Comparison of ENCODE assay signal across 21 cellular contexts in the genomic region with DNA sequence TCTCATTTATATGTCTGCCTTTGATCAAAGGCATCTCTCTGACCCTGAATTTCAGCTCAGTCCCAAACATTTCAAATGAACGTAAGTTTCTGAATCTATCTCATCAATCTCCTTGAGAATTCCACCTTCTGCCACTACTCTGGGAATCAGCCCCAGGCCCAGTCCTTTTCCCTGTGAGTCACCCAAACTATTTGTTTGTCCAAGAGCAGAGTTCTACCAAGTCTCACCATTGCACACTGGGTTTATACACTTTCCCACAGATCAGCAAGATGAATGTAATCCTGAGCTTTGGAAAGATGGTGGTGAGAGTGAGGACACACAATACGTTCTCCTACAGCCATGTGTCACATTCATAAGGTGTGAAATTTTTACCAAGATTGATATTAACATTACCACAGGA.
A peak's percentile ranks its signal among the peaks of the same experiment; 100 is the strongest.
DNase-seq lines count a peak whose midpoint lies in the region; ATAC-seq, FAIRE-seq and TF ChIP-seq lines count a peak whose summit lies in the region.
"Had no signal": no experiment of that assay in that cellular context is flagged by ENCODE, and none has a peak within 500 bp of the region (broad histone marks: within the 10 kb centered on the region; RNA-seq: fewer than 3 reads in every experiment).

No MANE protein-coding gene starts in this region.

- BruUV-seq in OCI-LY7 (replicated peaks; lab: Mats Ljungman, UMichigan), result no TSS peak

- peak overlapping the region; percentile 54 for H3K27ac Mint-ChIP-seq in astrocyte (ENCODE audit: unreplicated experiment)
- H3K27ac Mint-ChIP-seq: CD4-positive, CD25-positive, alpha-beta regulatory T cell; CD8-positive, alpha-beta memory T cell; IgD-negative memory B cell had no signal

- H2BK120ac ChIP-seq in trophoblast cell (ENCODE audit: insufficient read depth, low read length, poor library complexity), result no peak overlapping the region

- no peaks in the 10 kb centered on the region for H3K9me2 ChIP-seq in OCI-LY7 (ENCODE audit: insufficient read depth, low read length)

- H2AFZ ChIP-seq in OCI-LY7 (ENCODE audit: low read length) (peak overlapping the region; percentile 37; the same call in 1 of the 2 replicates), astrocyte (ENCODE audit: low read depth, low read length) (no peak overlapping the region), trophoblast cell (ENCODE audit: insufficient read depth, low read length, poor library complexity) (no peak overlapping the region)
- H2AFZ ChIP-seq: GM23248 had no signal

- H3K4me2 ChIP-seq in OCI-LY7 (ENCODE audit: low read length) (no peak overlapping the region), astrocyte (ENCODE audit: low read length) (no peak overlapping the region), trophoblast cell (ENCODE audit: low read length) (no peak overlapping the region)

- FAIRE-seq in astrocyte (lab: Jason Lieb, UNC), result no peak
- FAIRE-seq: D721Med, GM12892, GM18507, H54, HepG2 had no signal

- no peak overlapping the region for H3K18ac ChIP-seq in trophoblast cell (ENCODE audit: low read length)

- no peak for ATAC-seq in HG02852 (IDR thresholded peaks at IDR 0.05; ENCODE audit: unreplicated experiment)
- ATAC-seq: HepG2 had no signal

- no peaks in the 10 kb centered on the region for H3K36me3 Mint-ChIP-seq in astrocyte (ENCODE audit: low read depth, unreplicated experiment)
- H3K36me3 Mint-ChIP-seq: CD4-positive, CD25-positive, alpha-beta regulatory T cell; CD8-positive, alpha-beta memory T cell; IgD-negative memory B cell had no signal

- H2BK12ac ChIP-seq in trophoblast cell (ENCODE audit: low read length), result no peak overlapping the region

- H4K12ac ChIP-seq in trophoblast cell (ENCODE audit: low read depth, low read length), result no peak overlapping the region

- H3K4ac ChIP-seq in trophoblast cell (ENCODE audit: low read depth, low read length), result no peak overlapping the region

- intact Hi-C loops in OCI-LY7 (cut with micrococcal nuclease; ENCODE audit: unreplicated experiment), result no loop called here

- no peak overlapping the region for H4K8ac ChIP-seq in trophoblast cell (ENCODE audit: low read depth, low read length)

- H3K27me3 Mint-ChIP-seq in astrocyte (ENCODE audit: low read depth, unreplicated experiment), result no peaks in the 10 kb centered on the region
- H3K27me3 Mint-ChIP-seq: CD4-positive, CD25-positive, alpha-beta regulatory T cell; CD8-positive, alpha-beta memory T cell; IgD-negative memory B cell had no signal

- H3K79me1 ChIP-seq in trophoblast cell (ENCODE audit: low read length), result no peaks in the 10 kb centered on the region

- no peak for TF ChIP-seq CTCF in OCI-LY7 (conservative IDR thresholded peaks at IDR 0.05; ENCODE audit: low read length)
- TF ChIP-seq CTCF in astrocyte (IDR thresholded peaks at IDR 0.05; ENCODE audit: insufficient read depth, low read depth, low read length), result no peak

- H3K4me3 Mint-ChIP-seq in astrocyte (ENCODE audit: unreplicated experiment), result no peak overlapping the region
- H3K4me3 Mint-ChIP-seq: CD4-positive, CD25-positive, alpha-beta regulatory T cell; CD8-positive, alpha-beta memory T cell; IgD-negative memory B cell had no signal

- H3K4me3 ChIP-seq in OCI-LY7 (ENCODE audit: low read depth, low read length, poor library complexity, severe bottlenecking) (no peak overlapping the region), astrocyte (ENCODE audit: insufficient read depth, low read depth, low read length) (no peak overlapping the region), trophoblast cell (ENCODE audit: low read depth, low read length) (no peak overlapping the region)
- H3K4me3 ChIP-seq: GM23248 had no signal

- H3K9me3 ChIP-seq in OCI-LY7 (ENCODE audit: low read length), result no peaks in the 10 kb centered on the region
- no peaks in the 10 kb centered on the region for H3K9me3 ChIP-seq in astrocyte (ENCODE audit: insufficient read depth, low read depth, low read length)
- H3K9me3 ChIP-seq in trophoblast cell (ENCODE audit: insufficient read depth, low read depth, low read length), result no peaks in the 10 kb centered on the region
- H3K9me3 ChIP-seq: BE2C had no signal

- H2BK5ac ChIP-seq in trophoblast cell (ENCODE audit: low read depth, low read length, poor library complexity), result no peak overlapping the region

- CTCF ChIA-PET in OCI-LY7 (lab: Charles Lee; ENCODE audit: unreplicated experiment), result no interaction called here

- no CpG with 5 or more reads among the region's 2 CpGs for WGBS in trophoblast cell (ENCODE audit: extremely low coverage, insufficient coverage, insufficient read length)

- H3K9me3 Mint-ChIP-seq in astrocyte (ENCODE audit: unreplicated experiment), result no peaks in the 10 kb centered on the region

- no peaks in the 10 kb centered on the region for H3K27me3 ChIP-seq in astrocyte (ENCODE audit: insufficient read depth, low read length)
- H3K27me3 ChIP-seq in trophoblast cell (ENCODE audit: insufficient read depth, low read length), result no peaks in the 10 kb centered on the region
- H3K27me3 ChIP-seq: BE2C had no signal

- H3K14ac ChIP-seq in trophoblast cell (ENCODE audit: low read length), result no peak overlapping the region

- H4K91ac ChIP-seq in trophoblast cell (ENCODE audit: low read depth, low read length), result no peak overlapping the region

- POLR2A ChIA-PET in OCI-LY7 (lab: Charles Lee), result interaction anchor here (0.7 kb wide), 1 partner anchor 12 kb away, joined by 3 read pairs; no protein-coding TSS in a partner anchor

- DNase-seq in Daoy (ENCODE audit: low read depth), result peak; percentile 7
- no peak for DNase-seq in OCI-LY7 (ENCODE audit: low spot score)
- no peak for DNase-seq in astrocyte (ENCODE audit: low read depth)
- peak; percentile 67 to 73 for DNase-seq in trophoblast cell
- DNase-seq in midbrain (lab: John Stamatoyannopoulos, UW), result no peak
- no peak for DNase-seq in SKM-1 (lab: John Stamatoyannopoulos, UW; ENCODE audit: unreplicated experiment)
- DNase-seq: BE2C; C1 segment of cervical spinal cord; CD4-positive, CD25-positive, alpha-beta regulatory T cell; CD8-positive, alpha-beta memory T cell; COR-L47; GDM1; GM23248; HCEC 1CT had no signal

- H4K20me1 ChIP-seq in OCI-LY7 (ENCODE audit: insufficient read depth, low read length), result no peaks in the 10 kb centered on the region
- no peaks in the 10 kb centered on the region for H4K20me1 ChIP-seq in astrocyte (ENCODE audit: insufficient read depth, low read length)

- no peak overlapping the region for H3K23ac ChIP-seq in trophoblast cell (ENCODE audit: low read length)

- H3K27ac ChIP-seq in OCI-LY7 (ENCODE audit: low read depth, low read length, poor library complexity, severe bottlenecking), result no peak overlapping the region
- H3K27ac ChIP-seq in astrocyte (ENCODE audit: low read depth, low read length), result no peak overlapping the region
- H3K27ac ChIP-seq in trophoblast cell (ENCODE audit: low read depth, low read length), result no peak overlapping the region
- H3K27ac ChIP-seq: GM23248 had no signal

- H2AK5ac ChIP-seq in trophoblast cell (ENCODE audit: low read length), result no peak overlapping the region

- peaks cover 23% of the 10 kb centered on the region for H3K4me1 Mint-ChIP-seq in astrocyte (ENCODE audit: low read depth, unreplicated experiment)
- H3K4me1 Mint-ChIP-seq: CD4-positive, CD25-positive, alpha-beta regulatory T cell; CD8-positive, alpha-beta memory T cell; IgD-negative memory B cell had no signal

- H3K9ac ChIP-seq in astrocyte (ENCODE audit: low read length), result no peak overlapping the region
- H3K9ac ChIP-seq in trophoblast cell (ENCODE audit: low read length), result no peak overlapping the region
- H3K9ac ChIP-seq: GM23248 had no signal

- peaks cover 10% of the 10 kb centered on the region for H3K4me1 ChIP-seq in OCI-LY7 (ENCODE audit: insufficient read depth, low read length, poor library complexity, severe bottlenecking)
- H3K4me1 ChIP-seq in astrocyte (ENCODE audit: insufficient read depth, low read length), result no peaks in the 10 kb centered on the region
- H3K4me1 ChIP-seq in trophoblast cell (ENCODE audit: control insufficient read depth in 1 of 2, insufficient read depth in 2 of 2, low read length in 2 of 2), result peaks cover 0 to 3% of the 10 kb centered on the region in 2 experiments
- H3K4me1 ChIP-seq: BE2C had no signal

- no peaks in the 10 kb centered on the region for H3K36me3 ChIP-seq in OCI-LY7 (ENCODE audit: insufficient read depth, low read length)
- no peaks in the 10 kb centered on the region for H3K36me3 ChIP-seq in astrocyte (ENCODE audit: insufficient read depth, low read length)
- H3K36me3 ChIP-seq in trophoblast cell (ENCODE audit: control insufficient read depth in 1 of 2, insufficient read depth in 2 of 2, low read length in 2 of 2), result no peaks in the 10 kb centered on the region
- H3K36me3 ChIP-seq: BE2C had no signal

- no peaks in the 10 kb centered on the region for H3K79me2 ChIP-seq in OCI-LY7 (ENCODE audit: insufficient read depth, low read depth, low read length)
- H3K79me2 ChIP-seq in astrocyte (ENCODE audit: insufficient read depth, low read length), result no peaks in the 10 kb centered on the region
- no peaks in the 10 kb centered on the region for H3K79me2 ChIP-seq in trophoblast cell (ENCODE audit: control insufficient read depth, insufficient read depth, low read length, poor library complexity)

Comparison
In these comparisons a context has a peak if more than half of its experiments do, and no peak if none do; other contexts are left out.
1. DNase-seq: peak in Daoy (single experiment) and trophoblast cell (2 of 2); none in OCI-LY7 (single experiment), astrocyte (single experiment), midbrain (single experiment) and SKM-1 (single experiment).